In genomic region chr22:38255697-38256096, GRCh38 we compare ENCODE assay signal across 19 cellular contexts. TPM values are rescaled to one million over a fixed set of nuclear protein-coding genes. Genes with fewer than 3 reads are reported as not detected.
DNase-seq lines count a peak whose midpoint lies in the region; ATAC-seq, FAIRE-seq and TF ChIP-seq lines count a peak whose summit lies in the region.
"Had no signal": no experiment of that assay in that cellular context is flagged by ENCODE, and none has a peak within 500 bp of the region (broad histone marks: within the 10 kb centered on the region; RNA-seq: fewer than 3 reads in every experiment).

No MANE protein-coding gene starts in this region.

- H3K27ac ChIP-seq in IMR-90 (ENCODE audit: insufficient read depth, low read length) (no peak overlapping the region), upper lobe of left lung (peak overlapping the region in 3 of 4 donors; percentile 26 to 77 (median 58)), kidney (ENCODE audit: low read depth in 2 of 2, low read length in 2 of 2) (no peak overlapping the region)
- H3K27ac ChIP-seq: KMS-11 had no signal

- H3K18ac ChIP-seq in IMR-90 (ENCODE audit: low read depth, low read length), result no peak overlapping the region

- in situ Hi-C loops in IMR-90 (cut with MboI; ENCODE audit: low sequenced_read_pairs), result no loop called here

- intact Hi-C loops in IMR-90 (cut with micrococcal nuclease), result no loop called here
- intact Hi-C loops in kidney (cut with DNase I), result no loop called here

- no peak overlapping the region for H2BK15ac ChIP-seq in IMR-90 (ENCODE audit: low read depth, low read length)

- peaks cover 43% of the 10 kb centered on the region for H3K4me1 Mint-ChIP-seq in chondrocyte (ENCODE audit: low read depth)
- peaks cover 23% of the 10 kb centered on the region for H3K4me1 Mint-ChIP-seq in neural crest cell

- peaks cover 26 to 80% of the 10 kb centered on the region in 2 experiments for H3K79me1 ChIP-seq in IMR-90 (ENCODE audit: low read depth in 1 of 2, low read length in 2 of 2)

- H3K9ac ChIP-seq in IMR-90 (ENCODE audit: low read depth, low read length) (no peak overlapping the region), kidney (ENCODE audit: low read length in 2 of 2) (no peak overlapping the region)
- H3K9ac ChIP-seq: KMS-11 had no signal

- no peak overlapping the region for H3K4ac ChIP-seq in IMR-90 (ENCODE audit: low read depth, low read length)

- dilution Hi-C loops in IMR-90 (cut with HindIII; ENCODE audit: low sequenced_read_pairs, unreplicated experiment), result no loop called here

- H2AK9ac ChIP-seq in IMR-90 (replicated peaks; ENCODE audit: low read depth, low read length, poor library complexity), result no peak overlapping the region

- H2BK20ac ChIP-seq in IMR-90 (ENCODE audit: low read depth, low read length), result no peak overlapping the region

- no peak overlapping the region for H2AK5ac ChIP-seq in IMR-90 (ENCODE audit: low read depth, low read length)

- TF ChIP-seq CTCF in IMR-90 (conservative IDR thresholded peaks at IDR 0.05; ENCODE audit: low read depth, low read length) (no peak), chondrocyte (IDR thresholded peaks at IDR 0.05) (no peak), neural crest cell (conservative IDR thresholded peaks at IDR 0.05) (no peak), upper lobe of left lung (IDR thresholded peaks at IDR 0.05) (no peak), kidney (IDR thresholded peaks at IDR 0.05; ENCODE audit: borderline replicate concordance, extremely low read depth, insufficient read depth) (no peak), foreskin fibroblast (IDR thresholded peaks at IDR 0.05; ENCODE audit: low read depth, low read length) (no peak)

- H3K9me3 Mint-ChIP-seq in chondrocyte (ENCODE audit: low read depth) (no peaks in the 10 kb centered on the region), neural crest cell (no peaks in the 10 kb centered on the region)
- H3K9me3 Mint-ChIP-seq: CD8-positive, alpha-beta memory T cell had no signal

- FAIRE-seq in kidney (lab: Jason Lieb, UNC), result no peak

- H4K5ac ChIP-seq in IMR-90 (ENCODE audit: low read depth, low read length), result no peak overlapping the region

- H4K8ac ChIP-seq in IMR-90 (ENCODE audit: low read depth in 2 of 2, low read length in 2 of 2), result no peak overlapping the region

- H2BK120ac ChIP-seq in IMR-90 (ENCODE audit: low read depth, low read length), result no peak overlapping the region

- H3K4me1 ChIP-seq in IMR-90 (ENCODE audit: control insufficient read depth, insufficient read depth, low read length) (peaks cover 23% of the 10 kb centered on the region), upper lobe of left lung (peaks cover 43 to 65% (median 58%) of the 10 kb centered on the region in 4 donors), kidney (ENCODE audit: control insufficient read depth in 1 of 2, insufficient read depth in 1 of 2, low read depth in 1 of 2, low read length in 2 of 2) (peaks cover under 1 to 4% of the 10 kb centered on the region in 2 donors)

- no peak overlapping the region for H3K4me3 Mint-ChIP-seq in chondrocyte (ENCODE audit: unreplicated experiment)
- H3K4me3 Mint-ChIP-seq in neural crest cell, result no peak overlapping the region
- H3K4me3 Mint-ChIP-seq: CD8-positive, alpha-beta memory T cell had no signal

- H2AFZ ChIP-seq in IMR-90 (replicated peaks; ENCODE audit: low read length, poor library complexity), result no peak overlapping the region

- no peak for TF ChIP-seq EP300 in upper lobe of left lung (IDR thresholded peaks at IDR 0.05)

- H3K36me3 ChIP-seq in IMR-90 (ENCODE audit: control insufficient read depth, insufficient read depth, low read length) (no peaks in the 10 kb centered on the region), upper lobe of left lung (no peaks in the 10 kb centered on the region), kidney (ENCODE audit: control insufficient read depth in 1 of 2, insufficient read depth in 2 of 2, low read length in 2 of 2) (no peaks in the 10 kb centered on the region)

- no peak for TF ChIP-seq RAD21 in IMR-90 (IDR thresholded peaks at IDR 0.05; ENCODE audit: low read length)

- H3K27me3 Mint-ChIP-seq in chondrocyte (ENCODE audit: low read depth) (no peaks in the 10 kb centered on the region), neural crest cell (ENCODE audit: low read depth) (no peaks in the 10 kb centered on the region)

- DNase-seq in IMR-90 (no peak), chondrocyte (ENCODE audit: low spot score) (no peak), neural crest cell (ENCODE audit: low read depth, low spot score) (no peak), upper lobe of left lung (no peak), kidney (no peak), HK-2 (ENCODE audit: unreplicated experiment) (no peak), foreskin fibroblast (no peak)
- DNase-seq: ACHN; C1 segment of cervical spinal cord; CD8-positive, alpha-beta memory T cell; DMS79 treated with DMSO at 0.1 percent for 48 hours; HCEC 1CT; NCI-H1436; NCI-H1930; NCI-H345; NCI-H524 treated with DMSO at 0.1 percent for 48 hours; PC-3; RPMI8226 had no signal

- ATAC-seq in IMR-90 (ENCODE audit: low read depth) (no peak), upper lobe of left lung (ENCODE audit: low FRiP score in 2 of 2) (no peak)
- ATAC-seq: PC-3 had no signal

- BruUV-seq in IMR-90 (replicated peaks; lab: Mats Ljungman, UMichigan), result no TSS peak

- no peak overlapping the region for H4K91ac ChIP-seq in IMR-90 (ENCODE audit: insufficient read depth, low read depth, low read length)

- CTCF ChIA-PET in IMR-90 (lab: Yijun Ruan, JAX), result no interaction called here

- H3K4me2 ChIP-seq in IMR-90 (ENCODE audit: low read depth, low read length), result no peak overlapping the region
- H3K4me2 ChIP-seq: KMS-11 had no signal

- TF ChIP-seq POLR2A in IMR-90 (IDR thresholded peaks at IDR 0.05; ENCODE audit: low read depth, low read length) (no peak), upper lobe of left lung (IDR thresholded peaks at IDR 0.05) (no peak)

- no CpG with 5 or more reads among the region's 2 CpGs for WGBS in IMR-90 (ENCODE audit: extremely low coverage in 2 of 2, insufficient read length in 1 of 2), 2 experiments
- 90 to 95% methylated on average over 2 of the region's 2 CpGs for WGBS in upper lobe of left lung, 2 donors

- peaks cover 34% of the 10 kb centered on the region for H3K9me1 ChIP-seq in IMR-90 (ENCODE audit: insufficient read depth, low read length)

- POLR2A ChIA-PET in IMR-90 (lab: Charles Lee; ENCODE audit: unreplicated experiment), result no interaction called here

- H4K20me1 ChIP-seq in IMR-90 (ENCODE audit: insufficient read depth, low read length), result peaks cover 70% of the 10 kb centered on the region

- peak overlapping the region; percentile 58; the same call in 1 of the 2 replicates for H3K23ac ChIP-seq in IMR-90 (ENCODE audit: low read depth, low read length)

- H3K36me3 Mint-ChIP-seq in chondrocyte (ENCODE audit: low read depth) (peaks cover 2% of the 10 kb centered on the region), neural crest cell (ENCODE audit: low read depth) (no peaks in the 10 kb centered on the region)

- no peaks in the 10 kb centered on the region for H3K9me3 ChIP-seq in IMR-90 (ENCODE audit: control insufficient read depth, insufficient read depth, low read length)
- no peaks in the 10 kb centered on the region for H3K9me3 ChIP-seq in upper lobe of left lung
- H3K9me3 ChIP-seq in kidney (ENCODE audit: control insufficient read depth in 1 of 2, low read length in 2 of 2), result no peaks in the 10 kb centered on the region

- H3K27me3 ChIP-seq in IMR-90 (ENCODE audit: control insufficient read depth, insufficient read depth, low read length) (no peaks in the 10 kb centered on the region), upper lobe of left lung (no peaks in the 10 kb centered on the region)

- H3K4me3 ChIP-seq in IMR-90 (ENCODE audit: insufficient read depth, low read depth, low read length) (no peak overlapping the region), upper lobe of left lung (no peak overlapping the region), kidney (ENCODE audit: low read length in 2 of 2) (no peak overlapping the region), foreskin fibroblast (ENCODE audit: low read depth in 1 of 2, low read length in 2 of 2) (no peak overlapping the region)

- H2BK5ac ChIP-seq in IMR-90 (ENCODE audit: low read depth, low read length, poor library complexity, severe bottlenecking), result no peak overlapping the region

- no peak overlapping the region for H3K14ac ChIP-seq in IMR-90 (replicated peaks; ENCODE audit: low read depth, low read length)

- H3K27ac Mint-ChIP-seq in chondrocyte (ENCODE audit: unreplicated experiment) (peak overlapping the region; percentile 50), neural crest cell (ENCODE audit: unreplicated experiment) (peak overlapping the region; percentile 50)

- H3K56ac ChIP-seq in IMR-90 (ENCODE audit: extremely low read depth, insufficient read depth, low read length), result no peak overlapping the region

TF ChIP-seq in IMR-90, 13 proteins besides CTCF, POLR2A, EP300 and RAD21 (continues in another document):
- TF ChIP-seq BHLHE40 (IDR thresholded peaks at IDR 0.05; ENCODE audit: low read depth, low read length) (no peak), CHD1 (IDR thresholded peaks at IDR 0.05; ENCODE audit: low read depth, low read length) (no peak), CEBPB (IDR thresholded peaks at IDR 0.05; ENCODE audit: low read depth, low read length) (no peak)
- TF ChIP-seq, protein P1, sequence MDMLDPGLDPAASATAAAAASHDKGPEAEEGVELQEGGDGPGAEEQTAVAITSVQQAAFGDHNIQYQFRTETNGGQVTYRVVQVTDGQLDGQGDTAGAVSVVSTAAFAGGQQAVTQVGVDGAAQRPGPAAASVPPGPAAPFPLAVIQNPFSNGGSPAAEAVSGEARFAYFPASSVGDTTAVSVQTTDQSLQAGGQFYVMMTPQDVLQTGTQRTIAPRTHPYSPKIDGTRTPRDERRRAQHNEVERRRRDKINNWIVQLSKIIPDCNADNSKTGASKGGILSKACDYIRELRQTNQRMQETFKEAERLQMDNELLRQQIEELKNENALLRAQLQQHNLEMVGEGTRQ (IDR thresholded peaks at IDR 0.05; ENCODE audit: low read depth, low read length), result no peak

RNA-seq across cellular contexts. Expression of gene TMEM184B, which starts 17.1 kb away (rescaled TPM):
- 9.1 and 9.2 TPM in 2 replicates for total RNA-seq in IMR-90 (2012; rRNA removed)
- polyA plus RNA-seq in IMR-90 (2012; rRNA removed), result 81.1 and 87.5 TPM in 2 replicates
- polyA plus RNA-seq in IMR-90 (2012; cell fraction: cytosol; rRNA removed), result 40.0 and 98.4 TPM in 2 replicates
- polyA plus RNA-seq in IMR-90 (2012; cell fraction: nucleus; rRNA removed; ENCODE audit: low replicate concordance), result 132 and 272 TPM in 2 replicates
- 117 to 121 TPM (median 121 TPM) in 3 replicates for total RNA-seq in chondrocyte
- 58.3 and 60.3 TPM in 2 replicates for total RNA-seq in neural crest cell
- total RNA-seq in upper lobe of left lung, result 100 to 1,000 TPM in 1 of 6 donors, 10 to 100 TPM in 5; 47.5 to 141 (median 72.1) TPM
- total RNA-seq in kidney, result 54.1 TPM
- polyA plus RNA-seq in kidney (ENCODE audit: insufficient read depth, low read depth, low replicate concordance), result 22.9 TPM

RNA-seq across cellular contexts. Expression of gene MAFF, which starts 53.9 kb away (rescaled TPM):
- 18.3 and 24.2 TPM in 2 replicates for total RNA-seq in IMR-90 (2012; rRNA removed)
- 25.9 and 29.5 TPM in 2 replicates for polyA plus RNA-seq in IMR-90 (2012; rRNA removed)
- polyA plus RNA-seq in IMR-90 (2012; cell fraction: cytosol; rRNA removed), result 31.9 and 44.3 TPM in 2 replicates
- 60.3 and 64.4 TPM in 2 replicates for polyA plus RNA-seq in IMR-90 (2012; cell fraction: nucleus; rRNA removed; ENCODE audit: low replicate concordance)
- 1.7 to 9.9 TPM (median 8.5 TPM) in 3 replicates for total RNA-seq in chondrocyte
- 3.9 and 5.4 TPM in 2 replicates for total RNA-seq in neural crest cell
- total RNA-seq in upper lobe of left lung, result 10 to 100 TPM; 25.1 to 75.7 (median 44.5) TPM
- 23.4 TPM for total RNA-seq in kidney
- polyA plus RNA-seq in kidney (ENCODE audit: insufficient read depth, low read depth, low replicate concordance), result 2.2 TPM

Comparison
In these comparisons a context has a peak if more than half of its experiments do, and no peak if none do; other contexts are left out.
1. H3K27ac ChIP-seq: peak in upper lobe of left lung (3 of 4); none in IMR-90 (single experiment) and kidney (0 of 2).